12 cellular contexts compared by ENCODE assay signal in genomic region chr7:130990178-130990832, GRCh38.
A peak's percentile ranks its signal among the peaks of the same experiment; 100 is the strongest.
DNase-seq lines count a peak whose midpoint lies in the region; FAIRE-seq lines count a peak whose summit lies in the region.
"Had no signal": no experiment of that assay in that cellular context is flagged by ENCODE, and none has a peak within 500 bp of the region (broad histone marks: within the 10 kb centered on the region; RNA-seq: fewer than 3 reads in every experiment).

No MANE protein-coding gene starts in this region.

- DNase-seq in CD8-positive, alpha-beta memory T cell = peak in 3 of 5 donors; percentile 41 to 45 (median 44)
- DNase-seq in activated CD4-positive, alpha-beta memory T cell treated with anti-CD3 and anti-CD28 coated beads for 36 hours = peak; percentile 58
- peak; percentile 65 for DNase-seq in small intestine
- no peak for DNase-seq in midbrain (lab: John Stamatoyannopoulos, UW)
- DNase-seq in effector CD8-positive, alpha-beta T cell (lab: John Stamatoyannopoulos, UW) = no peak
- no peak for DNase-seq in stimulated activated CD8-positive, alpha-beta memory T cell treated with anti-CD3 and anti-CD28 coated beads, Interleukin-4, amount 100 ng/mL, for 48 hours
- no peak for DNase-seq in iPS-NIHi7 (ENCODE audit: extremely low spot score)
- DNase-seq: activated CD4-positive, alpha-beta T cell treated with anti-CD3 and anti-CD28 coated beads for 1 hour; H7; NCI-H345 had no signal

- WGBS in esophagus, 2 donors = 54 to 66% methylated on average over 16 of the region's 16 CpGs
- WGBS in small intestine, 3 donors = 40 to 63% (median 57%) methylated on average over 16 of the region's 16 CpGs

- peak overlapping the region; percentile 74 to 99 (median 88) for H3K27ac Mint-ChIP-seq in CD8-positive, alpha-beta memory T cell
- H3K27ac Mint-ChIP-seq in activated CD4-positive, alpha-beta memory T cell treated with anti-CD3 and anti-CD28 coated beads for 36 hours = peak overlapping the region; percentile 92

- POLR2A ChIA-PET in CD8-positive, alpha-beta memory T cell (lab: Charles Lee) = no interaction called here
- POLR2A ChIA-PET in activated CD4-positive, alpha-beta memory T cell treated with anti-CD3 and anti-CD28 coated beads for 36 hours (lab: Charles Lee) = interaction anchor here (0.6 to 1.3 kb wide), 4 partner anchors 10 to 45 kb away, joined by 3 to 4 read pairs (median 4); no protein-coding TSS in a partner anchor

- H3K9me3 Mint-ChIP-seq in CD8-positive, alpha-beta memory T cell = no peaks in the 10 kb centered on the region
- no peaks in the 10 kb centered on the region for H3K9me3 Mint-ChIP-seq in activated CD4-positive, alpha-beta memory T cell treated with anti-CD3 and anti-CD28 coated beads for 36 hours

- peaks cover 0 to 80% (median 10%) of the 10 kb centered on the region in 3 donors for H3K36me3 Mint-ChIP-seq in CD8-positive, alpha-beta memory T cell
- peaks cover 14% of the 10 kb centered on the region for H3K36me3 Mint-ChIP-seq in activated CD4-positive, alpha-beta memory T cell treated with anti-CD3 and anti-CD28 coated beads for 36 hours

- no peak overlapping the region for H3K27ac ChIP-seq in CD8-positive, alpha-beta memory T cell (ENCODE audit: low read depth, low read length)
- H3K27ac ChIP-seq in esophagus (ENCODE audit: low read depth in 2 of 2, low read length in 1 of 2) (peak overlapping the region; percentile 11 to 82), small intestine (ENCODE audit: low read depth in 1 of 2, low read length in 1 of 2) (peak overlapping the region in 1 of 2 donors; percentile 11)

- no peaks in the 10 kb centered on the region for H3K36me3 ChIP-seq in CD8-positive, alpha-beta memory T cell (ENCODE audit: insufficient read depth, low read length)
- peaks cover 0 to 5% of the 10 kb centered on the region in 2 donors for H3K36me3 ChIP-seq in esophagus (ENCODE audit: control insufficient read depth in 2 of 2, insufficient read depth in 2 of 2, low read length in 1 of 2)
- no peaks in the 10 kb centered on the region for H3K36me3 ChIP-seq in small intestine (ENCODE audit: control insufficient read depth in 2 of 2, insufficient read depth in 2 of 2, low read length in 2 of 2)

- H3K9me3 ChIP-seq in CD8-positive, alpha-beta memory T cell (ENCODE audit: low read length) = no peaks in the 10 kb centered on the region
- H3K9me3 ChIP-seq in esophagus (ENCODE audit: control insufficient read depth in 2 of 2, insufficient read depth in 1 of 2, low read depth in 1 of 2, low read length in 1 of 2) (no peaks in the 10 kb centered on the region), small intestine (ENCODE audit: control insufficient read depth, low read depth) (no peaks in the 10 kb centered on the region)

- intact Hi-C loops in activated CD4-positive, alpha-beta memory T cell treated with anti-CD3 and anti-CD28 coated beads for 36 hours (cut with micrococcal nuclease) = loop anchor here (1.0 kb wide), 1 partner anchor 8 kb away; no protein-coding TSS in a partner anchor

- peaks cover 81% of the 10 kb centered on the region for H3K4me1 ChIP-seq in CD8-positive, alpha-beta memory T cell (ENCODE audit: insufficient read depth, low read length)
- H3K4me1 ChIP-seq in esophagus (ENCODE audit: control insufficient read depth in 2 of 2, insufficient read depth in 2 of 2, low read length in 1 of 2) (peaks cover 7 to 15% of the 10 kb centered on the region in 2 donors), small intestine (ENCODE audit: control insufficient read depth in 2 of 2, insufficient read depth in 1 of 2, low read depth in 1 of 2, low read length in 1 of 2) (peaks cover 10 to 31% of the 10 kb centered on the region in 2 donors)

- no peak overlapping the region for H3K4me3 ChIP-seq in CD8-positive, alpha-beta memory T cell (ENCODE audit: low read length)
- no peak overlapping the region for H3K4me3 ChIP-seq in esophagus (ENCODE audit: low read depth in 1 of 2, low read length in 2 of 2)
- no peak overlapping the region for H3K4me3 ChIP-seq in small intestine (ENCODE audit: low read depth in 1 of 2, low read length in 2 of 2)

- no peaks in the 10 kb centered on the region for H3K27me3 ChIP-seq in CD8-positive, alpha-beta memory T cell (ENCODE audit: insufficient read depth, low read length, poor library complexity, severe bottlenecking)
- no peaks in the 10 kb centered on the region for H3K27me3 ChIP-seq in esophagus (ENCODE audit: control insufficient read depth in 1 of 2, insufficient read depth in 2 of 2, low read length in 2 of 2)
- no peaks in the 10 kb centered on the region for H3K27me3 ChIP-seq in small intestine (ENCODE audit: control insufficient read depth in 2 of 2, insufficient read depth in 2 of 2, low read length in 2 of 2)

- peak overlapping the region; percentile 23 to 79 (median 51) for H3K4me3 Mint-ChIP-seq in CD8-positive, alpha-beta memory T cell
- H3K4me3 Mint-ChIP-seq in activated CD4-positive, alpha-beta memory T cell treated with anti-CD3 and anti-CD28 coated beads for 36 hours = peak overlapping the region; percentile 30

- CTCF ChIA-PET in CD8-positive, alpha-beta memory T cell (lab: Charles Lee) = interaction anchor here (1.1 to 2.6 kb wide), 3 partner anchors 30 to 93 kb away, joined by 4 to 12 read pairs (median 5); no protein-coding TSS in a partner anchor
- CTCF ChIA-PET in activated CD4-positive, alpha-beta memory T cell treated with anti-CD3 and anti-CD28 coated beads for 36 hours (lab: Charles Lee) = interaction anchor here (0.7 to 3.6 kb wide), 5 partner anchors 8 to 50 kb away, joined by 3 to 21 read pairs (median 4); no protein-coding TSS in a partner anchor

- H3K4me1 Mint-ChIP-seq in CD8-positive, alpha-beta memory T cell = peaks cover 48 to 83% (median 50%) of the 10 kb centered on the region in 3 donors
- peaks cover 93% of the 10 kb centered on the region for H3K4me1 Mint-ChIP-seq in activated CD4-positive, alpha-beta memory T cell treated with anti-CD3 and anti-CD28 coated beads for 36 hours (ENCODE audit: low read depth)

- H3K27me3 Mint-ChIP-seq in CD8-positive, alpha-beta memory T cell = peaks cover 0 to 1% of the 10 kb centered on the region in 2 donors
- no peaks in the 10 kb centered on the region for H3K27me3 Mint-ChIP-seq in activated CD4-positive, alpha-beta memory T cell treated with anti-CD3 and anti-CD28 coated beads for 36 hours

- FAIRE-seq in small intestine (lab: Jason Lieb, UNC) = no peak
- FAIRE-seq: GM19239 had no signal

Comparison
In these comparisons a context has a peak if more than half of its experiments do, and no peak if none do; other contexts are left out.
1. DNase-seq: peak in CD8-positive, alpha-beta memory T cell (3 of 5), activated CD4-positive, alpha-beta memory T cell treated with anti-CD3 and anti-CD28 coated beads for 36 hours (single experiment) and small intestine (single experiment); none in midbrain (single experiment), effector CD8-positive, alpha-beta T cell (single experiment), stimulated activated CD8-positive, alpha-beta memory T cell treated with anti-CD3 and anti-CD28 coated beads, Interleukin-4, amount 100 ng/mL, for 48 hours (single experiment) and iPS-NIHi7 (single experiment).